In the genomic region with DNA sequence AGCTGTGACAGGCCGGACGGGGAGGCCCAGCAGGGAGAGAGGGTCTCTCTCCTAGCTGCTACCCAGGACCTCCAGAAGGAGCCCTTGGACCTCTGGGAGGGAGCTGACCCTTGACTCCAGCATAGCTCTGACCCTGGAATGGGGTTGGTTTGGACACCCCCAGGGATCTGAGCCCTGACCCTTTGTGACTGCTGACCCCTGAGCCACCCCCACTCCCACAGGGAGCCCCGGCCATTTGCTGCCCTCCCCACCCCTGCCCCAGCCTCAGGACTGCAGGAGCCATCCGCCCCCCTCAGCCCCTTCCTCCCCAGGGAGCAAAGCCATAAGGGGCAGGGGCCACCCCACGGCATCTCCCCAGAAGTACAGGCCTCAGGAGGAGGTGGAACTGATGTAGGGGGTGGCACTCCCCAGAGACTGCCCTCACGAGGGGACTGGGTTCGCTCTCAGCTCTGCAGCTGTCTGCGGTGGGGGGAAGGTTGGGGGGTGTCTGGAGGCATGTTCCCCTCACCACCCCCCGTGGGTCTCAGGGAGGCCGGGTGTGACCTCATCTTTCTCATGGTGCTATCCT, we compare ENCODE assay signal across 20 cellular contexts. TPM values are rescaled to one million over a fixed set of nuclear protein-coding genes. Genes with fewer than 3 reads are reported as not detected.
A peak's percentile ranks its signal among the peaks of the same experiment; 100 is the strongest.
DNase-seq lines count a peak whose midpoint lies in the region; ATAC-seq, FAIRE-seq and TF ChIP-seq lines count a peak whose summit lies in the region.
"Had no signal": no experiment of that assay in that cellular context is flagged by ENCODE, and none has a peak within 500 bp of the region (broad histone marks: within the 10 kb centered on the region; RNA-seq: fewer than 3 reads in every experiment).

No MANE protein-coding gene starts in this region.

- H3K4me2 ChIP-seq in BLaER1 = peak overlapping the region; percentile 74
- H3K4me2 ChIP-seq in HepG2 (ENCODE audit: low read depth, low read length) = no peak overlapping the region

- H3K9me3 ChIP-seq in BLaER1 (no peaks in the 10 kb centered on the region), HUES64 (ENCODE audit: insufficient read depth, low read depth, low read length) (no peaks in the 10 kb centered on the region), endodermal cell (ENCODE audit: control insufficient read depth, low read length) (no peaks in the 10 kb centered on the region), gastrocnemius medialis (no peaks in the 10 kb centered on the region), HepG2 (ENCODE audit: low read length) (no peaks in the 10 kb centered on the region)

- H3K4me1 ChIP-seq in BLaER1 (peaks cover 75% of the 10 kb centered on the region), HUES64 (ENCODE audit: insufficient read depth, low read length) (peaks cover 21% of the 10 kb centered on the region), endodermal cell (ENCODE audit: control insufficient read depth, insufficient read depth, low read length) (peaks cover 9% of the 10 kb centered on the region), gastrocnemius medialis (no peaks in the 10 kb centered on the region), HepG2 (ENCODE audit: insufficient read depth, low read length) (peaks cover 6% of the 10 kb centered on the region)

- no peak overlapping the region for H2AFZ ChIP-seq in HepG2 (ENCODE audit: low read length)

- DNase-seq in endodermal cell (peak; percentile 41), gastrocnemius medialis (no peak), NCI-H146 treated with DMSO at 0.1 percent for 48 hours (lab: John Stamatoyannopoulos, UW; ENCODE audit: unreplicated experiment) (no peak), HepG2 (ENCODE audit: low spot score) (no peak), GM19240 (ENCODE audit: insufficient read length, low spot score) (no peak)
- DNase-seq: CD8-positive, alpha-beta memory T cell; GOT3; NCI-H1930; NCI-H2171; NCI-H446; NCI-H69; OCI-M1; RPMI8226 had no signal

- H3K4me3 Mint-ChIP-seq in endodermal cell = no peak overlapping the region
- peak overlapping the region in 1 of 3 experiments; percentile 38 for H3K4me3 Mint-ChIP-seq in nephron
- H3K4me3 Mint-ChIP-seq: CD8-positive, alpha-beta memory T cell had no signal

- no peak for TF ChIP-seq POLR2A in gastrocnemius medialis (IDR thresholded peaks at IDR 0.05)
- no peak for TF ChIP-seq POLR2A in HepG2 (IDR thresholded peaks at IDR 0.05; ENCODE audit: insufficient read depth in 1 of 2, low read depth in 2 of 2, low read length in 2 of 2)

- H3K27me3 ChIP-seq in BLaER1 (peaks cover 16% of the 10 kb centered on the region), HUES64 (ENCODE audit: insufficient read depth, low read length) (peaks cover 13% of the 10 kb centered on the region), endodermal cell (ENCODE audit: control insufficient read depth, insufficient read depth, low read length, poor library complexity, severe bottlenecking) (peaks cover 16% of the 10 kb centered on the region), gastrocnemius medialis (peaks cover 13 to 23% (median 15%) of the 10 kb centered on the region in 3 donors), HepG2 (ENCODE audit: control insufficient read depth in 1 of 2, insufficient read depth in 2 of 2, low read length in 2 of 2) (peaks cover 6 to 12% of the 10 kb centered on the region in 2 experiments; a peak in 4 of 5 replicates)

- TF ChIP-seq RAD21 in HepG2 (CRISPR knock-in tag; IDR thresholded peaks at IDR 0.05) = no peak

- in situ Hi-C loops in gastrocnemius medialis (cut with MboI; ENCODE audit: low sequenced_read_pairs in 4 of 4) (no loop called here), HepG2 (cut with HindIII; ENCODE audit: extremely low pct_ligation_motif_present, low pct_unique_long_range_greater_than_20kb) (no loop called here)

- no peaks in the 10 kb centered on the region for H3K79me2 ChIP-seq in HepG2 (ENCODE audit: insufficient read depth, low read length)

- H3K27ac Mint-ChIP-seq in endodermal cell = no peak overlapping the region
- peak overlapping the region in 2 of 3 experiments; percentile 37 to 80 for H3K27ac Mint-ChIP-seq in nephron

- POLR2A ChIA-PET in HepG2 (lab: Yijun Ruan, JAX) = no interaction called here

- H3K4me3 ChIP-seq in BLaER1 (no peak overlapping the region), HUES64 (ENCODE audit: low read length) (no peak overlapping the region), endodermal cell (ENCODE audit: low read length) (no peak overlapping the region), gastrocnemius medialis (no peak overlapping the region), HepG2 (replicated peaks in 1 of 3; ENCODE audit: insufficient read depth in 1 of 3, low read depth in 2 of 3, low read length in 3 of 3) (no peak overlapping the region)

- no TSS peak for BruUV-seq in HepG2 (replicated peaks; lab: Mats Ljungman, UMichigan)

- TF ChIP-seq CTCF in endodermal cell (conservative IDR thresholded peaks at IDR 0.05) (no peak), nephron (IDR thresholded peaks at IDR 0.05; ENCODE audit: unreplicated experiment in 3 of 3) (no peak), gastrocnemius medialis (IDR thresholded peaks at IDR 0.05 in 4 of 5, conservative IDR thresholded peaks at IDR 0.05 in 1 of 5) (no peak), HepG2 (CRISPR knock-in tag; IDR thresholded peaks at IDR 0.05) (no peak)

- H4K20me1 ChIP-seq in BLaER1 (no peaks in the 10 kb centered on the region; the same call in 1 of the 2 replicates), HepG2 (ENCODE audit: insufficient read depth, low read length) (no peaks in the 10 kb centered on the region)

- H3K36me3 ChIP-seq in BLaER1 (peaks cover 48% of the 10 kb centered on the region), HUES64 (ENCODE audit: insufficient read depth, low read length) (peaks cover 14% of the 10 kb centered on the region), endodermal cell (ENCODE audit: control insufficient read depth, insufficient read depth, low read length) (peaks cover 38% of the 10 kb centered on the region), gastrocnemius medialis (peaks cover 0 to 12% of the 10 kb centered on the region in 2 donors), HepG2 (replicated peaks in 1 of 2; ENCODE audit: control insufficient read depth in 1 of 2, insufficient read depth in 2 of 2, low read length in 2 of 2) (peaks cover 2 to 7% of the 10 kb centered on the region in 2 experiments; a peak in 3 of 5 replicates)

- peak overlapping the region; percentile 41; the same call in 1 of the 2 replicates for H3K9ac ChIP-seq in BLaER1
- no peak overlapping the region; the same call in 1 of the 2 replicates for H3K9ac ChIP-seq in HUES64 (ENCODE audit: low read depth, low read length)
- H3K9ac ChIP-seq in endodermal cell (ENCODE audit: extremely low read depth, low read length, poor library complexity, severe bottlenecking) = no peak overlapping the region
- no peak overlapping the region for H3K9ac ChIP-seq in HepG2 (ENCODE audit: insufficient read depth, low read depth, low read length)

- WGBS in HUES64 = 83% methylated on average over 5 of the region's 10 CpGs
- WGBS in endodermal cell (ENCODE audit: insufficient coverage in 1 of 2, insufficient read length in 1 of 2), 2 experiments = 86 to 92% methylated on average over 2 to 8 of the region's 10 CpGs
- 89% methylated on average over 10 of the region's 10 CpGs for WGBS in HepG2 (ENCODE audit: low lambda C conversion rate)

- CTCF ChIA-PET in HepG2 (lab: Yijun Ruan, JAX; ENCODE audit: low intra/inter-chr PET ratio, low total read pairs) = no interaction called here

- H3K27me3 Mint-ChIP-seq in endodermal cell (ENCODE audit: insufficient read depth) (peaks cover 23% of the 10 kb centered on the region), nephron (ENCODE audit: low read depth) (peaks cover 26% of the 10 kb centered on the region)

- ATAC-seq in gastrocnemius medialis (no peak), HepG2 (no peak)

- no peak for FAIRE-seq in HepG2 (lab: Jason Lieb, UNC)
- FAIRE-seq: D721Med had no signal

- H3K27ac ChIP-seq in BLaER1 = peak overlapping the region; percentile 44
- H3K27ac ChIP-seq in HUES64 (ENCODE audit: low read depth, low read length) = peak overlapping the region; percentile 95; the same call in 1 of the 2 replicates
- no peak overlapping the region for H3K27ac ChIP-seq in endodermal cell (ENCODE audit: low read depth, low read length)
- no peak overlapping the region for H3K27ac ChIP-seq in gastrocnemius medialis
- H3K27ac ChIP-seq in HepG2 (ENCODE audit: extremely low read length, insufficient read depth, low read length) = no peak overlapping the region

- TF ChIP-seq EP300 in HepG2 (IDR thresholded peaks at IDR 0.05; ENCODE audit: low read depth in 2 of 2, low read length in 2 of 2) = no peak
- TF ChIP-seq EP300 in HepG2 (CRISPR knock-in tag; IDR thresholded peaks at IDR 0.05; ENCODE audit: borderline replicate concordance) = no peak

- H3K4me1 Mint-ChIP-seq in endodermal cell (peaks cover 10% of the 10 kb centered on the region), nephron (peaks cover 30% of the 10 kb centered on the region)

- peaks cover 38% of the 10 kb centered on the region for H3K36me3 Mint-ChIP-seq in endodermal cell (ENCODE audit: low read depth)
- H3K36me3 Mint-ChIP-seq in nephron (ENCODE audit: low read depth) = peaks cover 13% of the 10 kb centered on the region

- H3K9me3 Mint-ChIP-seq in endodermal cell (no peaks in the 10 kb centered on the region), nephron (no peaks in the 10 kb centered on the region)
- H3K9me3 Mint-ChIP-seq: CD8-positive, alpha-beta memory T cell had no signal

- intact Hi-C loops in gastrocnemius medialis (cut with DNase I; ENCODE audit: low total_unique reads) = no loop called here
- intact Hi-C loops in HepG2 (cut with micrococcal nuclease; ENCODE audit: unreplicated experiment) = no loop called here

RNA-seq across cellular contexts. Expression of gene COX6B2, which starts 7.0 kb away (rescaled TPM):
- 0.90 TPM for polyA plus RNA-seq in HUES64 (2013, experiment 1 of 2)
- 1.4 TPM for polyA plus RNA-seq in HUES64 (2013, experiment 2 of 2)
- total RNA-seq in endodermal cell = under 1 TPM; 0.75 to 0.84 TPM
- polyA plus RNA-seq in endodermal cell (2013, experiment 1 of 2) = 2.0 TPM
- polyA plus RNA-seq in endodermal cell (2013, experiment 2 of 2) = 0.41 TPM
- not detected for total RNA-seq in gastrocnemius medialis
- not detected in 2 replicates for total RNA-seq in HepG2 (2016; rRNA removed; fragmentation: Illumina TruSeq; extraction: Trizol)
- not detected in 2 replicates for total RNA-seq in HepG2 (2016; cell fraction: cytosol; rRNA removed; fragmentation: Illumina TruSeq; extraction: Trizol; ENCODE audit: low read depth)
- not detected in 2 replicates for total RNA-seq in HepG2 (2016; cell fraction: insoluble cytoplasmic fraction; rRNA removed; fragmentation: Illumina TruSeq; extraction: Trizol)
- total RNA-seq in HepG2 (2016; cell fraction: membrane; rRNA removed; fragmentation: Illumina TruSeq; extraction: Trizol) = not detected in 2 replicates
- not detected in 2 replicates for total RNA-seq in HepG2 (2016; cell fraction: nucleus; rRNA removed; fragmentation: Illumina TruSeq; extraction: Trizol)
- polyA plus RNA-seq in HepG2 (2011; rRNA removed) = 0.16 and 0.21 TPM in 2 replicates
- polyA plus RNA-seq in HepG2 (2011; cell fraction: cytosol; rRNA removed) = 0.04 and 0.05 TPM in 2 replicates
- 0.43 and 1.4 TPM in 2 replicates for polyA plus RNA-seq in HepG2 (2011; cell fraction: nucleus; rRNA removed)
- 0.28 TPM in 2 replicates for polyA plus RNA-seq in HepG2 (2012)
- not detected in 2 replicates for polyA plus RNA-seq in HepG2 (2016; cell fraction: cytosol; fragmentation: Illumina TruSeq; extraction: Trizol; ENCODE audit: low read depth)
- not detected in 2 replicates for polyA plus RNA-seq in HepG2 (2016; cell fraction: insoluble cytoplasmic fraction; fragmentation: Illumina TruSeq; extraction: Trizol; ENCODE audit: low read depth)
- polyA plus RNA-seq in HepG2 (2016; cell fraction: membrane; fragmentation: Illumina TruSeq; extraction: Trizol; ENCODE audit: low read depth) = not detected in 2 replicates
- polyA plus RNA-seq in HepG2 (2016; cell fraction: nucleus; fragmentation: Illumina TruSeq; extraction: Trizol; ENCODE audit: insufficient read depth, low read depth) = not detected in 2 replicates
- 0.16 TPM in 1 of 2 replicates, not detected in the other for polyA minus RNA-seq in HepG2 (2011; rRNA and poly(A)+ RNA removed; ENCODE audit: low replicate concordance)
- polyA minus RNA-seq in HepG2 (2011; cell fraction: cytosol; rRNA and poly(A)+ RNA removed) = not detected in 2 replicates
- not detected in 2 replicates for polyA minus RNA-seq in HepG2 (2011; cell fraction: nucleus; rRNA and poly(A)+ RNA removed)
- total RNA-seq: CD8-positive, alpha-beta memory T cell had no signal
- polyA plus RNA-seq: CD8-positive, alpha-beta memory T cell had no signal

RNA-seq across cellular contexts. Expression of gene KMT5C, which starts 7.8 kb away (rescaled TPM):
- polyA plus RNA-seq in HUES64 (2013, experiment 1 of 2) = 13.4 TPM
- 15.2 TPM for polyA plus RNA-seq in HUES64 (2013, experiment 2 of 2)
- 10 to 100 TPM; 73.1 to 80.6 TPM for total RNA-seq in endodermal cell
- 40.1 TPM for polyA plus RNA-seq in endodermal cell (2013, experiment 1 of 2)
- polyA plus RNA-seq in endodermal cell (2013, experiment 2 of 2) = 36.0 TPM
- total RNA-seq in gastrocnemius medialis = 1 to 10 TPM; 2.5 to 5.4 (median 4.5) TPM
- total RNA-seq in HepG2 (2016; rRNA removed; fragmentation: Illumina TruSeq; extraction: Trizol) = 2.1 and 5.5 TPM in 2 replicates
- total RNA-seq in HepG2 (2016; cell fraction: cytosol; rRNA removed; fragmentation: Illumina TruSeq; extraction: Trizol; ENCODE audit: low read depth) = 1.8 and 2.2 TPM in 2 replicates
- total RNA-seq in HepG2 (2016; cell fraction: insoluble cytoplasmic fraction; rRNA removed; fragmentation: Illumina TruSeq; extraction: Trizol) = 1.8 and 4.7 TPM in 2 replicates
- 3.9 and 4.5 TPM in 2 replicates for total RNA-seq in HepG2 (2016; cell fraction: membrane; rRNA removed; fragmentation: Illumina TruSeq; extraction: Trizol)
- 5.3 and 6.2 TPM in 2 replicates for total RNA-seq in HepG2 (2016; cell fraction: nucleus; rRNA removed; fragmentation: Illumina TruSeq; extraction: Trizol)
- polyA plus RNA-seq in HepG2 (2011; rRNA removed) = 9.0 and 11.8 TPM in 2 replicates
- 6.6 and 8.7 TPM in 2 replicates for polyA plus RNA-seq in HepG2 (2011; cell fraction: cytosol; rRNA removed)
- polyA plus RNA-seq in HepG2 (2011; cell fraction: nucleus; rRNA removed) = 46.8 and 58.8 TPM in 2 replicates
- 10.0 and 13.2 TPM in 2 replicates for polyA plus RNA-seq in HepG2 (2012)
- polyA plus RNA-seq in HepG2 (2016; cell fraction: cytosol; fragmentation: Illumina TruSeq; extraction: Trizol; ENCODE audit: low read depth) = 1.3 and 1.4 TPM in 2 replicates
- polyA plus RNA-seq in HepG2 (2016; cell fraction: insoluble cytoplasmic fraction; fragmentation: Illumina TruSeq; extraction: Trizol; ENCODE audit: low read depth) = 2.6 and 4.4 TPM in 2 replicates
- polyA plus RNA-seq in HepG2 (2016; cell fraction: membrane; fragmentation: Illumina TruSeq; extraction: Trizol; ENCODE audit: low read depth) = 2.5 and 3.8 TPM in 2 replicates
- polyA plus RNA-seq in HepG2 (2016; cell fraction: nucleus; fragmentation: Illumina TruSeq; extraction: Trizol; ENCODE audit: insufficient read depth, low read depth) = 14.7 and 16.2 TPM in 2 replicates
- 9.0 and 17.8 TPM in 2 replicates for polyA minus RNA-seq in HepG2 (2011; rRNA and poly(A)+ RNA removed; ENCODE audit: low replicate concordance)
- 4.7 and 5.3 TPM in 2 replicates for polyA minus RNA-seq in HepG2 (2011; cell fraction: cytosol; rRNA and poly(A)+ RNA removed)
- 7.0 and 12.1 TPM in 2 replicates for polyA minus RNA-seq in HepG2 (2011; cell fraction: nucleus; rRNA and poly(A)+ RNA removed)

RNA-seq across cellular contexts. Expression of gene GARIN5B, which starts 15.5 kb away (rescaled TPM):
- not detected for polyA plus RNA-seq in HUES64 (2013, experiment 1 of 2)
- polyA plus RNA-seq in HUES64 (2013, experiment 2 of 2) = not detected
- total RNA-seq in endodermal cell (under 1 TPM; 0.09 to 0.11 TPM), gastrocnemius medialis (not detected), HepG2 (2016; rRNA removed; fragmentation: Illumina TruSeq; extraction: Trizol) (not detected in 2 replicates)
- polyA plus RNA-seq in endodermal cell (2013, experiment 1 of 2) = 0.18 TPM
- 0.33 TPM for polyA plus RNA-seq in endodermal cell (2013, experiment 2 of 2)
- total RNA-seq in HepG2 (2016; cell fraction: cytosol; rRNA removed; fragmentation: Illumina TruSeq; extraction: Trizol; ENCODE audit: low read depth) = not detected in 2 replicates
- not detected in 2 replicates for total RNA-seq in HepG2 (2016; cell fraction: insoluble cytoplasmic fraction; rRNA removed; fragmentation: Illumina TruSeq; extraction: Trizol)
- not detected in 2 replicates for total RNA-seq in HepG2 (2016; cell fraction: membrane; rRNA removed; fragmentation: Illumina TruSeq; extraction: Trizol)
- not detected in 2 replicates for total RNA-seq in HepG2 (2016; cell fraction: nucleus; rRNA removed; fragmentation: Illumina TruSeq; extraction: Trizol)
- 0.03 TPM in 1 of 2 replicates, not detected in the other for polyA plus RNA-seq in HepG2 (2011; rRNA removed)
- not detected in 2 replicates for polyA plus RNA-seq in HepG2 (2011; cell fraction: cytosol; rRNA removed)
- 0.31 and 0.59 TPM in 2 replicates for polyA plus RNA-seq in HepG2 (2011; cell fraction: nucleus; rRNA removed)
- polyA plus RNA-seq in HepG2 (2012) = 0.09 TPM in 1 of 2 replicates, not detected in the other
- polyA plus RNA-seq in HepG2 (2016; cell fraction: cytosol; fragmentation: Illumina TruSeq; extraction: Trizol; ENCODE audit: low read depth) = not detected in 2 replicates
- polyA plus RNA-seq in HepG2 (2016; cell fraction: insoluble cytoplasmic fraction; fragmentation: Illumina TruSeq; extraction: Trizol; ENCODE audit: low read depth) = not detected in 2 replicates
- polyA plus RNA-seq in HepG2 (2016; cell fraction: membrane; fragmentation: Illumina TruSeq; extraction: Trizol; ENCODE audit: low read depth) = not detected in 2 replicates
- polyA plus RNA-seq in HepG2 (2016; cell fraction: nucleus; fragmentation: Illumina TruSeq; extraction: Trizol; ENCODE audit: insufficient read depth, low read depth) = not detected in 2 replicates
- polyA minus RNA-seq in HepG2 (2011; rRNA and poly(A)+ RNA removed; ENCODE audit: low replicate concordance) = not detected in 2 replicates
- not detected in 2 replicates for polyA minus RNA-seq in HepG2 (2011; cell fraction: cytosol; rRNA and poly(A)+ RNA removed)
- polyA minus RNA-seq in HepG2 (2011; cell fraction: nucleus; rRNA and poly(A)+ RNA removed) = 0.25 TPM in 1 of 2 replicates, not detected in the other
- total RNA-seq: A172; CD8-positive, alpha-beta memory T cell; HT-29 had no signal
- polyA plus RNA-seq: CD8-positive, alpha-beta memory T cell had no signal

RNA-seq across cellular contexts. Expression of gene TMEM150B, which starts 22.4 kb away (rescaled TPM):
- polyA plus RNA-seq in HUES64 (2013, experiment 1 of 2) = not detected
- not detected for polyA plus RNA-seq in HUES64 (2013, experiment 2 of 2)
- under 1 TPM; 0.73 to 0.95 TPM for total RNA-seq in endodermal cell
- not detected for polyA plus RNA-seq in endodermal cell (2013, experiment 1 of 2)
- polyA plus RNA-seq in endodermal cell (2013, experiment 2 of 2) = not detected
- total RNA-seq in gastrocnemius medialis = 1 to 10 TPM in 1 of 4 donors, under 1 TPM in 1, not detected in 2; 0.40 to 3.3 TPM
- total RNA-seq in HepG2 (2016; rRNA removed; fragmentation: Illumina TruSeq; extraction: Trizol) = 0.74 and 1.3 TPM in 2 replicates
- 0.79 and 1.0 TPM in 2 replicates for total RNA-seq in HepG2 (2016; cell fraction: cytosol; rRNA removed; fragmentation: Illumina TruSeq; extraction: Trizol; ENCODE audit: low read depth)
- total RNA-seq in HepG2 (2016; cell fraction: insoluble cytoplasmic fraction; rRNA removed; fragmentation: Illumina TruSeq; extraction: Trizol) = 0.70 and 1.0 TPM in 2 replicates
- total RNA-seq in HepG2 (2016; cell fraction: membrane; rRNA removed; fragmentation: Illumina TruSeq; extraction: Trizol) = 0.62 and 0.77 TPM in 2 replicates
- 0.84 and 1.5 TPM in 2 replicates for total RNA-seq in HepG2 (2016; cell fraction: nucleus; rRNA removed; fragmentation: Illumina TruSeq; extraction: Trizol)
- 1.8 and 2.9 TPM in 2 replicates for polyA plus RNA-seq in HepG2 (2011; rRNA removed)
- 2.4 and 2.5 TPM in 2 replicates for polyA plus RNA-seq in HepG2 (2011; cell fraction: cytosol; rRNA removed)
- 6.2 and 7.0 TPM in 2 replicates for polyA plus RNA-seq in HepG2 (2011; cell fraction: nucleus; rRNA removed)
- polyA plus RNA-seq in HepG2 (2012) = 3.3 and 3.4 TPM in 2 replicates
- 0.33 and 0.50 TPM in 2 replicates for polyA plus RNA-seq in HepG2 (2016; cell fraction: cytosol; fragmentation: Illumina TruSeq; extraction: Trizol; ENCODE audit: low read depth)
- 0.37 and 0.74 TPM in 2 replicates for polyA plus RNA-seq in HepG2 (2016; cell fraction: insoluble cytoplasmic fraction; fragmentation: Illumina TruSeq; extraction: Trizol; ENCODE audit: low read depth)
- polyA plus RNA-seq in HepG2 (2016; cell fraction: membrane; fragmentation: Illumina TruSeq; extraction: Trizol; ENCODE audit: low read depth) = 0.28 and 1.2 TPM in 2 replicates
- polyA plus RNA-seq in HepG2 (2016; cell fraction: nucleus; fragmentation: Illumina TruSeq; extraction: Trizol; ENCODE audit: insufficient read depth, low read depth) = 1.7 and 1.9 TPM in 2 replicates
- 5.1 TPM in 1 of 2 replicates, not detected in the other for polyA minus RNA-seq in HepG2 (2011; rRNA and poly(A)+ RNA removed; ENCODE audit: low replicate concordance)
- polyA minus RNA-seq in HepG2 (2011; cell fraction: cytosol; rRNA and poly(A)+ RNA removed) = 1.9 and 2.7 TPM in 2 replicates
- 1.4 and 1.5 TPM in 2 replicates for polyA minus RNA-seq in HepG2 (2011; cell fraction: nucleus; rRNA and poly(A)+ RNA removed)
- total RNA-seq: A172 had no signal
- polyA plus RNA-seq: BJ; CD8-positive, alpha-beta memory T cell had no signal

RNA-seq across cellular contexts. Expression of gene IL11, which starts 22.7 kb away (rescaled TPM):
- polyA plus RNA-seq in HUES64 (2013, experiment 1 of 2) = 0.65 TPM
- 1.1 TPM for polyA plus RNA-seq in HUES64 (2013, experiment 2 of 2)
- total RNA-seq in endodermal cell (1 to 10 TPM in 1 of 2 donors, under 1 TPM in 1; 0.91 to 1.7 TPM), gastrocnemius medialis (under 1 TPM in 1 of 4 donors, not detected in 3; 0.66 TPM), HepG2 (2016; rRNA removed; fragmentation: Illumina TruSeq; extraction: Trizol) (2.9 and 3.0 TPM in 2 replicates)
- polyA plus RNA-seq in endodermal cell (2013, experiment 1 of 2) = 6.0 TPM
- 5.8 TPM for polyA plus RNA-seq in endodermal cell (2013, experiment 2 of 2)
- 3.4 and 3.8 TPM in 2 replicates for total RNA-seq in HepG2 (2016; cell fraction: cytosol; rRNA removed; fragmentation: Illumina TruSeq; extraction: Trizol; ENCODE audit: low read depth)
- total RNA-seq in HepG2 (2016; cell fraction: insoluble cytoplasmic fraction; rRNA removed; fragmentation: Illumina TruSeq; extraction: Trizol) = 1.8 and 3.5 TPM in 2 replicates
- 6.4 and 6.5 TPM in 2 replicates for total RNA-seq in HepG2 (2016; cell fraction: membrane; rRNA removed; fragmentation: Illumina TruSeq; extraction: Trizol)
- total RNA-seq in HepG2 (2016; cell fraction: nucleus; rRNA removed; fragmentation: Illumina TruSeq; extraction: Trizol) = 1.9 and 2.4 TPM in 2 replicates
- 2.5 and 4.5 TPM in 2 replicates for polyA plus RNA-seq in HepG2 (2011; rRNA removed)
- polyA plus RNA-seq in HepG2 (2011; cell fraction: cytosol; rRNA removed) = 2.8 and 3.0 TPM in 2 replicates
- 5.1 and 7.0 TPM in 2 replicates for polyA plus RNA-seq in HepG2 (2011; cell fraction: nucleus; rRNA removed)
- polyA plus RNA-seq in HepG2 (2012) = 0.95 and 4.9 TPM in 2 replicates
- polyA plus RNA-seq in HepG2 (2016; cell fraction: cytosol; fragmentation: Illumina TruSeq; extraction: Trizol; ENCODE audit: low read depth) = 3.0 and 3.3 TPM in 2 replicates
- 2.0 and 2.8 TPM in 2 replicates for polyA plus RNA-seq in HepG2 (2016; cell fraction: insoluble cytoplasmic fraction; fragmentation: Illumina TruSeq; extraction: Trizol; ENCODE audit: low read depth)
- polyA plus RNA-seq in HepG2 (2016; cell fraction: membrane; fragmentation: Illumina TruSeq; extraction: Trizol; ENCODE audit: low read depth) = 3.5 and 3.7 TPM in 2 replicates
- 3.7 and 4.1 TPM in 2 replicates for polyA plus RNA-seq in HepG2 (2016; cell fraction: nucleus; fragmentation: Illumina TruSeq; extraction: Trizol; ENCODE audit: insufficient read depth, low read depth)
- polyA minus RNA-seq in HepG2 (2011; rRNA and poly(A)+ RNA removed; ENCODE audit: low replicate concordance) = 0.89 and 2.4 TPM in 2 replicates
- 2.2 and 2.6 TPM in 2 replicates for polyA minus RNA-seq in HepG2 (2011; cell fraction: cytosol; rRNA and poly(A)+ RNA removed)
- polyA minus RNA-seq in HepG2 (2011; cell fraction: nucleus; rRNA and poly(A)+ RNA removed) = 0.62 and 0.77 TPM in 2 replicates
- polyA plus RNA-seq: CD8-positive, alpha-beta memory T cell had no signal

Comparison
In these comparisons a context has a peak if more than half of its experiments do, and no peak if none do; other contexts are left out.
1. H3K27ac ChIP-seq: peak in BLaER1 (single experiment) and HUES64 (single experiment); none in endodermal cell (single experiment), gastrocnemius medialis (0 of 4) and HepG2 (single experiment).
2. RNA of gene KMT5C, which starts 7.8 kb away (total RNA-seq): 73.1 to 80.6 TPM in endodermal cell; 1.8 to 6.2 TPM in HepG2 and 2.5 to 5.4 TPM in gastrocnemius medialis; every median in the first group is over 10 times any median in the second.